Comparison of ENCODE assay signal across 8 cellular contexts in genomic region chr20:7980332-7981046, GRCh38. TPM values are rescaled to one million over a fixed set of nuclear protein-coding genes. Genes with fewer than 3 reads are reported as not detected.
DNase-seq lines count a peak whose midpoint lies in the region; ATAC-seq and TF ChIP-seq lines count a peak whose summit lies in the region.

No MANE protein-coding gene starts in this region.

- no peaks in the 10 kb centered on the region for H3K4me1 ChIP-seq in cardiac muscle cell (ENCODE audit: low read depth)
- peaks cover 20% of the 10 kb centered on the region for H3K4me1 ChIP-seq in adipocyte (ENCODE audit: control insufficient read depth, insufficient read depth, low read length)

- intact Hi-C loops in cardiac septum (cut with DNase I): no loop called here

- H3K27me3 ChIP-seq in cardiac muscle cell (no peaks in the 10 kb centered on the region), adipocyte (replicated peaks; ENCODE audit: control insufficient read depth, insufficient read depth, low read length) (no peaks in the 10 kb centered on the region)

- H3K4me3 ChIP-seq in cardiac muscle cell (no peak overlapping the region), adipocyte (ENCODE audit: low read length) (no peak overlapping the region)

- no peak overlapping the region for H3K9ac ChIP-seq in adipocyte (ENCODE audit: low read length)

- H3K36me3 ChIP-seq in cardiac muscle cell: peaks cover 15% of the 10 kb centered on the region
- H3K36me3 ChIP-seq in adipocyte (ENCODE audit: control insufficient read depth, insufficient read depth, low read length, severe bottlenecking): peaks cover 22% of the 10 kb centered on the region

- no peak overlapping the region for H3K27ac ChIP-seq in cardiac muscle cell

- ATAC-seq in stimulated activated naive CD8-positive, alpha-beta T cell treated with anti-CD3 and anti-CD28 coated beads, Interleukin-15, amount 100 ng/mL, for 72 hours: peak; percentile 90

- H3K27me3 Mint-ChIP-seq in immature natural killer cell (ENCODE audit: low read depth in 3 of 3): peaks cover 0 to 2% (median 0%) of the 10 kb centered on the region in 3 donors
- no peaks in the 10 kb centered on the region for H3K27me3 Mint-ChIP-seq in stimulated activated naive CD8-positive, alpha-beta T cell treated with anti-CD3 and anti-CD28 coated beads, Interleukin-15, amount 100 ng/mL, for 72 hours

- peak; percentile 73 for TF ChIP-seq CTCF in cardiac muscle cell (IDR thresholded peaks at IDR 0.05; ENCODE audit: low read depth, low read length)

- H3K9me3 ChIP-seq in cardiac muscle cell (ENCODE audit: low read depth): no peaks in the 10 kb centered on the region
- H3K9me3 ChIP-seq in adipocyte (ENCODE audit: control insufficient read depth, low read length): no peaks in the 10 kb centered on the region

- H3K27ac Mint-ChIP-seq in immature natural killer cell: peak overlapping the region; percentile 5 to 76 (median 46)
- H3K27ac Mint-ChIP-seq in stimulated activated naive CD8-positive, alpha-beta T cell treated with anti-CD3 and anti-CD28 coated beads, Interleukin-15, amount 100 ng/mL, for 72 hours: peak overlapping the region; percentile 29 to 67

- H3K4me1 Mint-ChIP-seq in immature natural killer cell: peaks cover 9 to 15% of the 10 kb centered on the region in 2 donors
- peaks cover 17% of the 10 kb centered on the region for H3K4me1 Mint-ChIP-seq in stimulated activated naive CD8-positive, alpha-beta T cell treated with anti-CD3 and anti-CD28 coated beads, Interleukin-15, amount 100 ng/mL, for 72 hours

- H3K36me3 Mint-ChIP-seq in immature natural killer cell: peaks cover 6 to 52% (median 21%) of the 10 kb centered on the region in 3 donors

- no peaks in the 10 kb centered on the region for H3K9me3 Mint-ChIP-seq in immature natural killer cell
- H3K9me3 Mint-ChIP-seq in stimulated activated naive CD8-positive, alpha-beta T cell treated with anti-CD3 and anti-CD28 coated beads, Interleukin-15, amount 100 ng/mL, for 72 hours: no peaks in the 10 kb centered on the region

- H3K4me3 Mint-ChIP-seq in immature natural killer cell: no peak overlapping the region
- no peak overlapping the region for H3K4me3 Mint-ChIP-seq in stimulated activated naive CD8-positive, alpha-beta T cell treated with anti-CD3 and anti-CD28 coated beads, Interleukin-15, amount 100 ng/mL, for 72 hours

- DNase-seq in cardiac muscle cell (ENCODE audit: low read depth in 1 of 2, low spot score in 1 of 2) (peak; percentile 38 to 77), cardiac septum (ENCODE audit: low spot score) (no peak), H4 (ENCODE audit: low spot score) (peak; percentile 46), MV-4-11 (lab: John Stamatoyannopoulos, UW) (peak; percentile 35), adipocyte (ENCODE audit: low read depth) (peak; percentile 72), immature natural killer cell (peak in 2 of 3 donors; percentile 9 to 13), NCI-H1092 (lab: John Stamatoyannopoulos, UW) (no peak)
- peak; percentile 9 to 19 for DNase-seq in stimulated activated naive CD8-positive, alpha-beta T cell treated with anti-CD3 and anti-CD28 coated beads, Interleukin-15, amount 100 ng/mL, for 72 hours

RNA-seq across cellular contexts. Expression of gene TMX4, which starts 39.1 kb away (rescaled TPM):
- total RNA-seq in cardiac muscle cell (33.9 and 42.2 TPM in 2 replicates), cardiac septum (91.1 TPM)
- polyA plus RNA-seq in cardiac muscle cell (34.8 and 40.6 TPM in 2 replicates), immature natural killer cell (100 to 1,000 TPM in 1 of 3 donors, 10 to 100 TPM in 2; 88.2 to 179 (median 91.6) TPM)
- total RNA-seq in H4 (2014; rRNA removed; shearing (Covaris generic)): 21.8 and 27.4 TPM in 2 replicates

RNA-seq across cellular contexts. Expression of gene HAO1, which starts 40.2 kb away (rescaled TPM):
- total RNA-seq in cardiac muscle cell: not detected in 2 replicates
- polyA plus RNA-seq in cardiac muscle cell: not detected in 2 replicates
- total RNA-seq in cardiac septum: not detected
- total RNA-seq in H4 (2014; rRNA removed; shearing (Covaris generic)): not detected in 2 replicates
- polyA plus RNA-seq in immature natural killer cell: not detected

Comparison
In these comparisons a context has a peak if more than half of its experiments do, and no peak if none do; other contexts are left out.
1. DNase-seq: peak in cardiac muscle cell (2 of 2), H4 (single experiment), MV-4-11 (single experiment), adipocyte (single experiment), immature natural killer cell (2 of 3) and stimulated activated naive CD8-positive, alpha-beta T cell treated with anti-CD3 and anti-CD28 coated beads, Interleukin-15, amount 100 ng/mL, for 72 hours (2 of 2); none in cardiac septum (single experiment) and NCI-H1092 (single experiment).